Comparison of ENCODE assay signal across 8 cellular contexts in the genomic region with DNA sequence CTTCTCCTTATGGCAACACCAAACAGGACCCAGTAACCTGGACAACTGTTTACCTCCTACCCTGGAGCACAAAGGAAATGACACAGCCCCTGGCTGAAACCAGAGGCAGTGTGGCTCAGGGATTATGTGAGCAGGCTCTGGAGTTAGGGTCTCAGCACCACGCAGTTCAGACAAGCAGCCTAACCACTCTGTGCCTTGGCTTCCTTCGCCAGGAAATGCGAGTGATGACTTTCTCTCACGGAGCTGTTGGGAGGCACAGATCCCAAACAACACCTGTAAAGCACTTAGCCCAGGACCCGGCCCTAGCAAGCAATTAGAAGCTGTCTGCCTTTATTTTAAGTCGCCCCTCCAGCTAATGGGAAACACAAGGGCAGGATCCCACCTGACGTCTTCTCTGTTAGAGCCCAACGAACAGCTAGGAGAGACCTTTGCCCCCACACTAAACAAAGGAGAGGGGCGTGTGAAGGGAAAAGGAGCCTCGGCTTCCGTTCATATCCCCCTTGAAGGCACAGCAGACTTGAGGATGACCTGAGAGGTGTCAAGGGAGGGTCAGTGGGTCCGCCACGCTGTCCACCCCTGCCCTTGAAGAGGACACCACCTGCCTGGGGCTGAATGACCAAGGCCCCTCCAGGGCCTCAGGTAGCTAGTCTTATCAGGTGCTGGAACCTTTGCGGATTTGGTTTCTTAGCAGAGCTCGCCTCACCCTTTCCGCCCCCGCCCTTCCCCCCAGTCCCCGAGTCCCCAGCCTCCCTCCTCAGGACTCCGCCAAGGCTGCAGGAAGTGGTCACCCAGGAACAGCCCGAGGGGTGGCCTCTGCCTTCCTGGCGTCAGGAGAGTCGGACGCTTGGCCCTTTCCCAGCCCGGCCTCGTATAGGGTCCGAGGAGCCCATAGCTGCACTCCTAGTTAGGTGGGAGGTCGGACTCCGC. TPM values are rescaled to one million over a fixed set of nuclear protein-coding genes. Genes with fewer than 3 reads are reported as not detected.
DNase-seq lines count a peak whose midpoint lies in the region; ATAC-seq, FAIRE-seq and TF ChIP-seq lines count a peak whose summit lies in the region.

No MANE protein-coding gene starts in this region.

- no peaks in the 10 kb centered on the region for H3K27me3 ChIP-seq in CD8-positive, alpha-beta memory T cell (ENCODE audit: insufficient read depth, low read length, poor library complexity, severe bottlenecking)
- H3K27me3 ChIP-seq in mammary epithelial cell (ENCODE audit: insufficient read depth, low read length) = no peaks in the 10 kb centered on the region

- peak in 4 of 5 donors; percentile 37 to 71 (median 48) for DNase-seq in CD8-positive, alpha-beta memory T cell
- DNase-seq in SKM-1 (lab: John Stamatoyannopoulos, UW; ENCODE audit: unreplicated experiment) = peak; percentile 40
- DNase-seq in mammary epithelial cell = peak; percentile 28
- DNase-seq in kidney = peak; percentile 93
- peak; percentile 27 for DNase-seq in stimulated activated CD4-positive, alpha-beta T cell treated with anti-CD3 and anti-CD28 coated beads, Interleukin-12 subunit alpha, Interleukin-12 subunit beta, amount 100 ng/mL, for 4 hours
- DNase-seq in NCI-H2081 (lab: John Stamatoyannopoulos, UW) = no peak

- POLR2A ChIA-PET in CD8-positive, alpha-beta memory T cell (lab: Charles Lee) = interaction anchor here (0.6 to 4.8 kb wide), 14 partner anchors 9 to 579 kb away, joined by 3 to 95 read pairs (median 6); partner anchors contain the start of genes LBR, PYCR2 and SRP9

- in situ Hi-C loops in mammary epithelial cell (cut with MboI; ENCODE audit: low sequenced_read_pairs in 2 of 2) = no loop called here

- dilution Hi-C loops in mammary epithelial cell (cut with HindIII; ENCODE audit: low sequenced_read_pairs) = loop anchor here (5.0 kb wide), 2 partner anchors 41 to 91 kb away; partner anchors contain the start of gene PYCR2

- peaks cover 56% of the 10 kb centered on the region for H3K4me1 ChIP-seq in CD8-positive, alpha-beta memory T cell (ENCODE audit: insufficient read depth, low read length)
- H3K4me1 ChIP-seq in mammary epithelial cell (ENCODE audit: insufficient read depth, low read length) (peaks cover 25% of the 10 kb centered on the region), kidney (ENCODE audit: control insufficient read depth in 1 of 2, insufficient read depth in 1 of 2, low read depth in 1 of 2, low read length in 2 of 2) (peaks cover 35 to 42% of the 10 kb centered on the region in 2 donors)

- peak overlapping the region; percentile 95 for H3K27ac ChIP-seq in CD8-positive, alpha-beta memory T cell (ENCODE audit: low read depth, low read length)
- H3K27ac ChIP-seq in mammary epithelial cell (ENCODE audit: insufficient read depth, low read depth, low read length) (peak overlapping the region; percentile 46), kidney (ENCODE audit: low read depth in 2 of 2, low read length in 2 of 2) (peak overlapping the region; percentile 86 to 96)

- intact Hi-C loops in mammary epithelial cell (cut with micrococcal nuclease) = loop anchor here (2.0 kb wide), 1 partner anchor 41 kb away; no protein-coding TSS in a partner anchor
- intact Hi-C loops in kidney (cut with DNase I) = no loop called here

- H3K4me2 ChIP-seq in mammary epithelial cell (ENCODE audit: insufficient read depth, low read depth, low read length) = peak overlapping the region; percentile 97

- peak overlapping the region; percentile 92 for H3K4me3 ChIP-seq in CD8-positive, alpha-beta memory T cell (ENCODE audit: low read length)
- H3K4me3 ChIP-seq in mammary epithelial cell (replicated peaks in 1 of 3; ENCODE audit: insufficient read depth in 1 of 3, low read depth in 2 of 3, low read length in 3 of 3) (peak overlapping the region; percentile 74 to 98 (median 83)), kidney (ENCODE audit: low read length in 2 of 2) (peak overlapping the region; percentile 81 to 82)

- peaks cover 2% of the 10 kb centered on the region for H4K20me1 ChIP-seq in mammary epithelial cell (ENCODE audit: insufficient read depth, low read length)

- peaks cover 56 to 61% (median 60%) of the 10 kb centered on the region in 3 donors for H3K4me1 Mint-ChIP-seq in CD8-positive, alpha-beta memory T cell

- peaks cover 0 to 53% (median 7%) of the 10 kb centered on the region in 3 donors for H3K36me3 Mint-ChIP-seq in CD8-positive, alpha-beta memory T cell

- no peak for TF ChIP-seq CTCF in mammary epithelial cell (conservative IDR thresholded peaks at IDR 0.05 in 1 of 2, IDR thresholded peaks at IDR 0.05 in 1 of 2; ENCODE audit: extremely low read depth in 1 of 2, insufficient read depth in 1 of 2, low read depth in 1 of 2, low read length in 2 of 2)
- no peak for TF ChIP-seq CTCF in kidney (IDR thresholded peaks at IDR 0.05; ENCODE audit: borderline replicate concordance, extremely low read depth, insufficient read depth)

- H3K36me3 ChIP-seq in CD8-positive, alpha-beta memory T cell (ENCODE audit: insufficient read depth, low read length) = peaks cover 22% of the 10 kb centered on the region
- no peaks in the 10 kb centered on the region for H3K36me3 ChIP-seq in mammary epithelial cell (ENCODE audit: insufficient read depth, low read length)
- H3K36me3 ChIP-seq in kidney (ENCODE audit: control insufficient read depth in 1 of 2, insufficient read depth in 2 of 2, low read length in 2 of 2) = peaks cover 0 to 5% of the 10 kb centered on the region in 2 donors

- peak overlapping the region; percentile 90 to 97 (median 94) for H3K27ac Mint-ChIP-seq in CD8-positive, alpha-beta memory T cell

- no peak for FAIRE-seq in kidney (lab: Jason Lieb, UNC)

- CTCF ChIA-PET in CD8-positive, alpha-beta memory T cell (lab: Charles Lee) = interaction anchor here (0.9 to 7.9 kb wide), 17 partner anchors 9 to 414 kb away, joined by 3 to 117 read pairs (median 6); partner anchors contain the start of genes PYCR2 and SRP9
- CTCF ChIA-PET in mammary epithelial cell (lab: Charles Lee; ENCODE audit: low non-redundant PET) = no interaction called here

- H3K4me3 Mint-ChIP-seq in CD8-positive, alpha-beta memory T cell = peak overlapping the region; percentile 94 to 99 (median 97)

- ATAC-seq in HG02623 (IDR thresholded peaks at IDR 0.05; ENCODE audit: unreplicated experiment) = peak; percentile 34
- ATAC-seq in GM19467 (IDR thresholded peaks at IDR 0.05; ENCODE audit: unreplicated experiment) = no peak

- no peaks in the 10 kb centered on the region for H3K27me3 Mint-ChIP-seq in CD8-positive, alpha-beta memory T cell

- peak overlapping the region; percentile 95 for H2AFZ ChIP-seq in mammary epithelial cell (ENCODE audit: low read depth, low read length)

- WGBS in mammary epithelial cell (ENCODE audit: low coverage, missing lambda C conversion rate) = 59% methylated on average over 10 of the region's 28 CpGs

- H3K9ac ChIP-seq in mammary epithelial cell (ENCODE audit: insufficient read depth, low read length) (peak overlapping the region; percentile 60), kidney (ENCODE audit: low read length in 2 of 2) (peak overlapping the region; percentile 66 to 74)

- no TSS peak for BruUV-seq in mammary epithelial cell (replicated peaks; lab: Mats Ljungman, UMichigan)

- H3K9me3 Mint-ChIP-seq in CD8-positive, alpha-beta memory T cell = no peaks in the 10 kb centered on the region

- no peaks in the 10 kb centered on the region for H3K9me3 ChIP-seq in CD8-positive, alpha-beta memory T cell (ENCODE audit: low read length)
- no peaks in the 10 kb centered on the region for H3K9me3 ChIP-seq in mammary epithelial cell (replicated peaks; ENCODE audit: insufficient read depth, low read length)
- H3K9me3 ChIP-seq in kidney (ENCODE audit: control insufficient read depth in 1 of 2, low read length in 2 of 2) = no peaks in the 10 kb centered on the region

- H3K79me2 ChIP-seq in mammary epithelial cell (ENCODE audit: insufficient read depth, low read length) = peaks cover 11% of the 10 kb centered on the region

RNA-seq across cellular contexts. Expression of gene TMEM63A, which starts 0.8 kb away (rescaled TPM):
- total RNA-seq in CD8-positive, alpha-beta memory T cell = 10 to 100 TPM; 51.4 to 55.5 TPM
- polyA plus RNA-seq in CD8-positive, alpha-beta memory T cell = 50.6 TPM
- total RNA-seq in mammary epithelial cell = 10 to 100 TPM; 25.2 to 37.3 TPM
- polyA plus RNA-seq in mammary epithelial cell = 17.7 TPM
- 20.1 TPM for polyA minus RNA-seq in mammary epithelial cell
- total RNA-seq in kidney = 159 TPM
- 25.5 TPM for polyA plus RNA-seq in kidney (ENCODE audit: insufficient read depth, low read depth, low replicate concordance)

RNA-seq across cellular contexts. Expression of gene LEFTY1, which starts 7.6 kb away (rescaled TPM):
- not detected for total RNA-seq in CD8-positive, alpha-beta memory T cell
- 0.21 TPM for polyA plus RNA-seq in CD8-positive, alpha-beta memory T cell
- total RNA-seq in mammary epithelial cell (not detected), kidney (8.6 TPM)
- polyA plus RNA-seq in mammary epithelial cell (not detected), kidney (ENCODE audit: insufficient read depth, low read depth, low replicate concordance) (0.41 TPM)
- polyA minus RNA-seq in mammary epithelial cell = not detected

RNA-seq across cellular contexts. Expression of gene PYCR2, which starts 42.7 kb away (rescaled TPM):
- 100 to 1,000 TPM; 130 to 131 TPM for total RNA-seq in CD8-positive, alpha-beta memory T cell
- 92.5 TPM for polyA plus RNA-seq in CD8-positive, alpha-beta memory T cell
- total RNA-seq in mammary epithelial cell (10 to 100 TPM; 64.2 to 73.1 TPM), kidney (79.3 TPM)
- polyA plus RNA-seq in mammary epithelial cell (73.6 TPM), kidney (ENCODE audit: insufficient read depth, low read depth, low replicate concordance) (72.4 TPM)
- polyA minus RNA-seq in mammary epithelial cell = 83.2 TPM

RNA-seq across cellular contexts. Expression of gene LEFTY2, which starts 59.7 kb away (rescaled TPM):
- not detected for total RNA-seq in CD8-positive, alpha-beta memory T cell
- polyA plus RNA-seq in CD8-positive, alpha-beta memory T cell = not detected
- total RNA-seq in mammary epithelial cell (not detected), kidney (0.13 TPM)
- polyA plus RNA-seq in mammary epithelial cell (not detected), kidney (ENCODE audit: insufficient read depth, low read depth, low replicate concordance) (0.28 TPM)
- not detected for polyA minus RNA-seq in mammary epithelial cell

Comparison
In these comparisons a context has a peak if more than half of its experiments do, and no peak if none do; other contexts are left out.
1. DNase-seq: peak in CD8-positive, alpha-beta memory T cell (4 of 5), SKM-1 (single experiment), mammary epithelial cell (single experiment), kidney (single experiment) and stimulated activated CD4-positive, alpha-beta T cell treated with anti-CD3 and anti-CD28 coated beads, Interleukin-12 subunit alpha, Interleukin-12 subunit beta, amount 100 ng/mL, for 4 hours (single experiment); none in NCI-H2081 (0 of 2).
2. Peak in every context shown above with its lines, with median percentiles within 50 percentile points of each other: H3K27ac ChIP-seq and H3K4me3 ChIP-seq.